In the genomic region with DNA sequence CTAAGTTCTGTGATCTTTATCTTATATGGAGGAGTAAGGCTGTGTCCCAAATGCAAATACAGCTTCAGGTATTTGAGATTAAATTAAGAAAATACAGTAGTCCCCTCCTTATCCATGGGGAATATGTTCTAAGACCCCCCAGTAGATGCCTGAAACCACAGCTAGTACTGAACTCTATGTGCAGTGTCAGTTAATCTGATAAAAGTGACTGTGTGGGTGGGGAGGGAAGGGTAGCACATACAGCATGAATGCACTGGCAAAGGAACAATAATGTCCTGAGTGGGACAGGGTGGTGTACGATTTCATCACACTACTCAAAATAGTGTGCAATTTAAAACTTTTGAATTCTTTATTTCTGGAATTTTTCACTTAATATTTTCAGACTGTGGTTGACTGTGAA, we compare ENCODE assay signal across 32 cellular contexts.
"Had no signal": no experiment of that assay in that cellular context is flagged by ENCODE, and none has a peak within 500 bp of the region (broad histone marks: within the 10 kb centered on the region; RNA-seq: fewer than 3 reads in every experiment).

No MANE protein-coding gene starts in this region.

- H3K27ac Mint-ChIP-seq: activated B cell treated with CpG ODN at 0.5 μM for 24 hours; activated CD8-positive, alpha-beta T cell treated with anti-CD3 and anti-CD28 coated beads for 36 hours; activated naive CD8-positive, alpha-beta T cell; activated T-helper 17 cell treated with anti-CD3 and anti-CD28 coated beads, Interleukin-2, amount 50 U/mL, for 72 hours had no signal

- H3K4me3 ChIP-seq: adrenal gland, breast epithelium, cardiac muscle cell, colonic mucosa had no signal

- H3K36me3 ChIP-seq: adrenal gland, breast epithelium, cardiac muscle cell, colonic mucosa, WERI-Rb-1 had no signal

- FAIRE-seq: endometrium, endothelial cell of umbilical vein, frontal cortex had no signal

- H3K9me3 Mint-ChIP-seq: activated B cell treated with CpG ODN at 0.5 μM for 24 hours; activated CD8-positive, alpha-beta T cell treated with anti-CD3 and anti-CD28 coated beads for 36 hours; activated T-cell treated with anti-CD3 and anti-CD28 coated beads, Interleukin-2, amount 50 U/mL, for 4 hours; activated T-helper 17 cell treated with anti-CD3 and anti-CD28 coated beads, Interleukin-2, amount 50 U/mL, for 72 hours had no signal

- H3K27me3 Mint-ChIP-seq: activated B cell treated with CpG ODN at 0.5 μM for 24 hours; activated CD8-positive, alpha-beta T cell treated with anti-CD3 and anti-CD28 coated beads for 36 hours; activated naive CD8-positive, alpha-beta T cell; activated T-helper 17 cell treated with anti-CD3 and anti-CD28 coated beads, Interleukin-2, amount 50 U/mL, for 72 hours; brain had no signal

- H3K4me1 ChIP-seq: breast epithelium, colonic mucosa had no signal

- H3K4me3 Mint-ChIP-seq: activated B cell treated with CpG ODN at 0.5 μM for 24 hours; activated CD8-positive, alpha-beta T cell treated with anti-CD3 and anti-CD28 coated beads for 36 hours; activated naive CD8-positive, alpha-beta T cell; activated T-cell treated with anti-CD3 and anti-CD28 coated beads, Interleukin-2, amount 50 U/mL, for 4 hours; activated T-helper 17 cell treated with anti-CD3 and anti-CD28 coated beads, Interleukin-2, amount 50 U/mL, for 72 hours; brain had no signal

- H3K27me3 ChIP-seq: adrenal gland, breast epithelium, cardiac muscle cell, colonic mucosa had no signal

- H3K27ac ChIP-seq: adrenal gland, breast epithelium, cardiac muscle cell, colonic mucosa, epithelial cell of prostate, WERI-Rb-1 had no signal

- H3K9me3 ChIP-seq: adrenal gland, breast epithelium, colonic mucosa had no signal

- DNase-seq: activated B cell treated with CpG ODN at 0.5 μM for 24 hours; activated CD4-positive, alpha-beta T cell treated with anti-CD3 and anti-CD28 coated beads for 48 hours; activated CD4-positive, alpha-beta T cell treated with anti-CD3 and anti-CD28 coated beads, Interleukin-2, amount 50 U/mL, for 1 hour; activated CD4-positive, alpha-beta T cell treated with anti-CD3 and anti-CD28 coated beads, Interleukin-2, amount 50 U/mL, for 48 hours; activated CD8-positive, alpha-beta memory T cell treated with anti-CD3 and anti-CD28 coated beads for 24 hours; activated CD8-positive, alpha-beta T cell treated with anti-CD3 and anti-CD28 coated beads for 36 hours; activated effector memory CD4-positive, alpha-beta T cell treated with Interleukin-2 at 50 U/mL for 16 hours; activated gamma-delta T cell treated with Interleukin-2 at 50 U/mL for 16 hours; activated naive CD4-positive, alpha-beta T cell treated with anti-CD3 and anti-CD28 coated beads, Interleukin-2, amount 50 U/mL, for 16 hours; activated naive CD4-positive, alpha-beta T cell treated with Interleukin-2 at 50 U/mL for 16 hours; activated T-cell treated with anti-CD3 and anti-CD28 coated beads, Interleukin-2, amount 50 U/mL, for 4 hours; adrenal gland; amygdala; aorta; central memory CD4-positive, alpha-beta T cell; cerebellar nuclear complex; colonic mucosa; effector CD8-positive, alpha-beta T cell; foreskin fibroblast; head of caudate nucleus; hippocampal formation; WERI-Rb-1 had no signal

- ATAC-seq: activated CD8-positive, alpha-beta T cell treated with anti-CD3 and anti-CD28 coated beads for 36 hours; activated T-cell treated with anti-CD3 and anti-CD28 coated beads, Interleukin-2, amount 50 U/mL, for 4 hours; activated T-helper 17 cell treated with anti-CD3 and anti-CD28 coated beads, Interleukin-2, amount 50 U/mL, for 72 hours; esophagus mucosa had no signal
